Comparison of ENCODE assay signal across 1 cellular context in the genomic region with DNA sequence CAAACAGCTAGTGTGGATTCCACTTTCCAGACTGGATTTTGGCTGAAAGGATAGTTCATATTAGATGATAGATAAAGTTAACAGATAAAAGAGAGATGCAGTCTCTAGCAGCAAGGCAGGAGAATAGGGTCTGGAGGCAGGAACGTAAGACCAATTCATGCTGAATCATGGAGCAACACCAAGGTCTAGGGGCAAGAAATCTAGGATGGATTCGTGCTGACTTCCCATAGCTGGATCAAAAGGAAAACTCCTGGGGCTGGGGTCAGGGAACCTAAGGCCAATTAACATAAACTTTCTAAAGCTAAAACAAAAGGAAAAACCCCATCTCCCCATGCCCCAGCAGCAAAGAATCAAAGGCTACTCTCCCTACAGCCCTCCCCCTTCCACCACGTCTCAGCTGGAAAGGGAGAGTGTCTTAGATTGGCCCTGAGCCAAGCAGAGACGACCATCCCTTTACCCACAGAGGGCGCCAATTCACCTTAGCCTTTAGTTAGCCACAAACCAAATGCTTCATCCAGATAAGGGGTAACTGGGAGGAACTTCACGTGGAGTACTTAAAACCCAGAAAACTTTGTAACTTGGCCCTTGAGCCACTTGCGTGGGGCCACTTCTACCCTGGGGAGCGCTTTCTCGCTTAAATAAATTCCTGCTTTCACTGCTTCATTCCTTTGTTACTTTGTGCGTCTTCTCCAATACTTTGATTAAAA.
A peak's percentile ranks its signal among the peaks of the same experiment; 100 is the strongest.
TF ChIP-seq lines count a peak whose summit lies in the region.

No MANE protein-coding gene starts in this region.

TF ChIP-seq in HEK293, 187 proteins besides CTCF, POLR2A, EP300 and RAD21 (continued from another document and continues in another):
- TF ChIP-seq, protein P1, sequence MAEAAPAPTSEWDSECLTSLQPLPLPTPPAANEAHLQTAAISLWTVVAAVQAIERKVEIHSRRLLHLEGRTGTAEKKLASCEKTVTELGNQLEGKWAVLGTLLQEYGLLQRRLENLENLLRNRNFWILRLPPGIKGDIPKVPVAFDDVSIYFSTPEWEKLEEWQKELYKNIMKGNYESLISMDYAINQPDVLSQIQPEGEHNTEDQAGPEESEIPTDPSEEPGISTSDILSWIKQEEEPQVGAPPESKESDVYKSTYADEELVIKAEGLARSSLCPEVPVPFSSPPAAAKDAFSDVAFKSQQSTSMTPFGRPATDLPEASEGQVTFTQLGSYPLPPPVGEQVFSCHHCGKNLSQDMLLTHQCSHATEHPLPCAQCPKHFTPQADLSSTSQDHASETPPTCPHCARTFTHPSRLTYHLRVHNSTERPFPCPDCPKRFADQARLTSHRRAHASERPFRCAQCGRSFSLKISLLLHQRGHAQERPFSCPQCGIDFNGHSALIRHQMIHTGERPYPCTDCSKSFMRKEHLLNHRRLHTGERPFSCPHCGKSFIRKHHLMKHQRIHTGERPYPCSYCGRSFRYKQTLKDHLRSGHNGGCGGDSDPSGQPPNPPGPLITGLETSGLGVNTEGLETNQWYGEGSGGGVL (tag by site-specific recombination; IDR thresholded peaks at IDR 0.05): peak; percentile 56
- TF ChIP-seq ZNF184 (tag by site-specific recombination; IDR thresholded peaks at IDR 0.05) (peak; percentile 85; the same call in 1 of the 2 replicates), KLF7 (tag by site-specific recombination; IDR thresholded peaks at IDR 0.05; ENCODE audit: borderline replicate concordance) (no peak), KLF1 (tag by site-specific recombination; IDR thresholded peaks at IDR 0.05) (no peak), PRDM1 (tag by site-specific recombination; IDR thresholded peaks at IDR 0.05) (peak; percentile 67), ZNF791 (tag by site-specific recombination; IDR thresholded peaks at IDR 0.05) (no peak), ZSCAN30 (tag by site-specific recombination; IDR thresholded peaks at IDR 0.05) (peak; percentile 56; the same call in 1 of the 2 replicates), HOXC10 (CRISPR knock-in tag; IDR thresholded peaks at IDR 0.05) (no peak), ZNF202 (tag by site-specific recombination; IDR thresholded peaks at IDR 0.05; ENCODE audit: borderline replicate concordance) (no peak), ZNF558 (tag by site-specific recombination; IDR thresholded peaks at IDR 0.05) (no peak), ZNF707 (tag by site-specific recombination; IDR thresholded peaks at IDR 0.05) (no peak), ZNF530 (tag by site-specific recombination; IDR thresholded peaks at IDR 0.05; ENCODE audit: low read depth) (no peak), ZBTB17 (tag by site-specific recombination; IDR thresholded peaks at IDR 0.05) (peak; percentile 97), SCRT1 (tag by site-specific recombination; IDR thresholded peaks at IDR 0.05; ENCODE audit: borderline replicate concordance) (no peak), ZNF23 (tag by site-specific recombination; IDR thresholded peaks at IDR 0.05; ENCODE audit: borderline replicate concordance) (no peak), ZNF324 (tag by site-specific recombination; IDR thresholded peaks at IDR 0.05) (0 out of 2 replicates have a peak, but pooled peaks have one; percentile 29), ZNF416 (tag by site-specific recombination; IDR thresholded peaks at IDR 0.05) (no peak), ZBTB8A (tag by site-specific recombination; IDR thresholded peaks at IDR 0.05) (no peak), ZNF133 (tag by site-specific recombination; IDR thresholded peaks at IDR 0.05) (no peak), SALL2 (tag by site-specific recombination; IDR thresholded peaks at IDR 0.05; ENCODE audit: borderline replicate concordance) (no peak), ZNF544 (tag by site-specific recombination; IDR thresholded peaks at IDR 0.05) (peak; percentile 83), ZNF658 (tag by site-specific recombination; IDR thresholded peaks at IDR 0.05) (no peak), EGR2 (tag by site-specific recombination; IDR thresholded peaks at IDR 0.05; ENCODE audit: low read depth) (no peak), OSR2 (tag by site-specific recombination; IDR thresholded peaks at IDR 0.05) (no peak), KLF16 (tag by site-specific recombination; IDR thresholded peaks at IDR 0.05) (no peak), ZNF571 (tag by site-specific recombination; IDR thresholded peaks at IDR 0.05) (0 out of 2 replicates have a peak, but pooled peaks have one; percentile 73), ZNF830 (tag by site-specific recombination; IDR thresholded peaks at IDR 0.05; ENCODE audit: low read depth) (no peak), GFI1B (tag by site-specific recombination; IDR thresholded peaks at IDR 0.05) (no peak), ZNF292 (tag by site-specific recombination; IDR thresholded peaks at IDR 0.05; ENCODE audit: borderline replicate concordance, low read depth) (no peak), ZNF776 (tag by site-specific recombination; IDR thresholded peaks at IDR 0.05; ENCODE audit: borderline replicate concordance) (no peak), KLF10 (tag by site-specific recombination; IDR thresholded peaks at IDR 0.05) (0 out of 2 replicates have a peak, but pooled peaks have one; percentile 42), FEZF1 (tag by site-specific recombination; IDR thresholded peaks at IDR 0.05) (no peak), HOXD13 (CRISPR knock-in tag; IDR thresholded peaks at IDR 0.05; ENCODE audit: borderline replicate concordance) (no peak)
- TF ChIP-seq, protein P2, sequence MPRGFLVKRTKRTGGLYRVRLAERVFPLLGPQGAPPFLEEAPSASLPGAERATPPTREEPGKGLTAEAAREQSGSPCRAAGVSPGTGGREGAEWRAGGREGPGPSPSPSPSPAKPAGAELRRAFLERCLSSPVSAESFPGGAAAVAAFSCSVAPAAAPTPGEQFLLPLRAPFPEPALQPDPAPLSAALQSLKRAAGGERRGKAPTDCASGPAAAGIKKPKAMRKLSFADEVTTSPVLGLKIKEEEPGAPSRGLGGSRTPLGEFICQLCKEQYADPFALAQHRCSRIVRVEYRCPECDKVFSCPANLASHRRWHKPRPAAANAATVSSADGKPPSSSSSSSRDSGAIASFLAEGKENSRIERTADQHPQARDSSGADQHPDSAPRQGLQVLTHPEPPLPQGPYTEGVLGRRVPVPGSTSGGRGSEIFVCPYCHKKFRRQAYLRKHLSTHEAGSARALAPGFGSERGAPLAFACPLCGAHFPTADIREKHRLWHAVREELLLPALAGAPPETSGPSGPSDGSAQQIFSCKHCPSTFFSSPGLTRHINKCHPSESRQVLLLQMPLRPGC (tag by site-specific recombination; IDR thresholded peaks at IDR 0.05): no peak
- TF ChIP-seq, protein P3, sequence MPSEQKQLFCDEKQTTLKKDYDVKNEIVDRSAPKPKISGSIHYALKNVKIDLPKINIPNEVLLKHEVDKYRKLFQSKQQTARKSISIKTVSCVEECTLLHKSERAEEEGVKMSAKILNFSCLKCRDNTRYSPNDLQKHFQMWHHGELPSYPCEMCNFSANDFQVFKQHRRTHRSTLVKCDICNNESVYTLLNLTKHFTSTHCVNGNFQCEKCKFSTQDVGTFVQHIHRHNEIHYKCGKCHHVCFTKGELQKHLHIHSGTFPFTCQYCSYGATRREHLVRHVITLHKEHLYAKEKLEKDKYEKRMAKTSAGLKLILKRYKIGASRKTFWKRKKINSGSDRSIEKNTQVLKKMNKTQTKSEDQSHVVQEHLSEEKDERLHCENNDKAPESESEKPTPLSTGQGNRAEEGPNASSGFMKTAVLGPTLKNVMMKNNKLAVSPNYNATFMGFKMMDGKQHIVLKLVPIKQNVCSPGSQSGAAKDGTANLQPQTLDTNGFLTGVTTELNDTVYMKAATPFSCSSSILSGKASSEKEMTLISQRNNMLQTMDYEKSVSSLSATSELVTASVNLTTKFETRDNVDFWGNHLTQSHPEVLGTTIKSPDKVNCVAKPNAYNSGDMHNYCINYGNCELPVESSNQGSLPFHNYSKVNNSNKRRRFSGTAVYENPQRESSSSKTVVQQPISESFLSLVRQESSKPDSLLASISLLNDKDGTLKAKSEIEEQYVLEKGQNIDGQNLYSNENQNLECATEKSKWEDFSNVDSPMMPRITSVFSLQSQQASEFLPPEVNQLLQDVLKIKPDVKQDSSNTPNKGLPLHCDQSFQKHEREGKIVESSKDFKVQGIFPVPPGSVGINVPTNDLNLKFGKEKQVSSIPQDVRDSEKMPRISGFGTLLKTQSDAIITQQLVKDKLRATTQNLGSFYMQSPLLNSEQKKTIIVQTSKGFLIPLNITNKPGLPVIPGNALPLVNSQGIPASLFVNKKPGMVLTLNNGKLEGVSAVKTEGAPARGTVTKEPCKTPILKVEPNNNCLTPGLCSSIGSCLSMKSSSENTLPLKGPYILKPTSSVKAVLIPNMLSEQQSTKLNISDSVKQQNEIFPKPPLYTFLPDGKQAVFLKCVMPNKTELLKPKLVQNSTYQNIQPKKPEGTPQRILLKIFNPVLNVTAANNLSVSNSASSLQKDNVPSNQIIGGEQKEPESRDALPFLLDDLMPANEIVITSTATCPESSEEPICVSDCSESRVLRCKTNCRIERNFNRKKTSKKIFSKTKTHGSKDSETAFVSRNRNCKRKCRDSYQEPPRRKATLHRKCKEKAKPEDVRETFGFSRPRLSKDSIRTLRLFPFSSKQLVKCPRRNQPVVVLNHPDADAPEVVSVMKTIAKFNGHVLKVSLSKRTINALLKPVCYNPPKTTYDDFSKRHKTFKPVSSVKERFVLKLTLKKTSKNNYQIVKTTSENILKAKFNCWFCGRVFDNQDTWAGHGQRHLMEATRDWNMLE (tag by site-specific recombination; conservative IDR thresholded peaks at IDR 0.05; ENCODE audit: low read depth): no peak
- TF ChIP-seq, protein P4, sequence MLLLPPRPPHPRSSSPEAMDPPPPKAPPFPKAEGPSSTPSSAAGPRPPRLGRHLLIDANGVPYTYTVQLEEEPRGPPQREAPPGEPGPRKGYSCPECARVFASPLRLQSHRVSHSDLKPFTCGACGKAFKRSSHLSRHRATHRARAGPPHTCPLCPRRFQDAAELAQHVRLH (tag by site-specific recombination; IDR thresholded peaks at IDR 0.05): no peak
- TF ChIP-seq, protein P5, sequence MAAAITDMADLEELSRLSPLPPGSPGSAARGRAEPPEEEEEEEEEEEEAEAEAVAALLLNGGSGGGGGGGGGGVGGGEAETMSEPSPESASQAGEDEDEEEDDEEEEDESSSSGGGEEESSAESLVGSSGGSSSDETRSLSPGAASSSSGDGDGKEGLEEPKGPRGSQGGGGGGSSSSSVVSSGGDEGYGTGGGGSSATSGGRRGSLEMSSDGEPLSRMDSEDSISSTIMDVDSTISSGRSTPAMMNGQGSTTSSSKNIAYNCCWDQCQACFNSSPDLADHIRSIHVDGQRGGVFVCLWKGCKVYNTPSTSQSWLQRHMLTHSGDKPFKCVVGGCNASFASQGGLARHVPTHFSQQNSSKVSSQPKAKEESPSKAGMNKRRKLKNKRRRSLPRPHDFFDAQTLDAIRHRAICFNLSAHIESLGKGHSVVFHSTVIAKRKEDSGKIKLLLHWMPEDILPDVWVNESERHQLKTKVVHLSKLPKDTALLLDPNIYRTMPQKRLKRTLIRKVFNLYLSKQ (tag by site-specific recombination; IDR thresholded peaks at IDR 0.05; ENCODE audit: borderline replicate concordance): no peak
- TF ChIP-seq, protein P6, sequence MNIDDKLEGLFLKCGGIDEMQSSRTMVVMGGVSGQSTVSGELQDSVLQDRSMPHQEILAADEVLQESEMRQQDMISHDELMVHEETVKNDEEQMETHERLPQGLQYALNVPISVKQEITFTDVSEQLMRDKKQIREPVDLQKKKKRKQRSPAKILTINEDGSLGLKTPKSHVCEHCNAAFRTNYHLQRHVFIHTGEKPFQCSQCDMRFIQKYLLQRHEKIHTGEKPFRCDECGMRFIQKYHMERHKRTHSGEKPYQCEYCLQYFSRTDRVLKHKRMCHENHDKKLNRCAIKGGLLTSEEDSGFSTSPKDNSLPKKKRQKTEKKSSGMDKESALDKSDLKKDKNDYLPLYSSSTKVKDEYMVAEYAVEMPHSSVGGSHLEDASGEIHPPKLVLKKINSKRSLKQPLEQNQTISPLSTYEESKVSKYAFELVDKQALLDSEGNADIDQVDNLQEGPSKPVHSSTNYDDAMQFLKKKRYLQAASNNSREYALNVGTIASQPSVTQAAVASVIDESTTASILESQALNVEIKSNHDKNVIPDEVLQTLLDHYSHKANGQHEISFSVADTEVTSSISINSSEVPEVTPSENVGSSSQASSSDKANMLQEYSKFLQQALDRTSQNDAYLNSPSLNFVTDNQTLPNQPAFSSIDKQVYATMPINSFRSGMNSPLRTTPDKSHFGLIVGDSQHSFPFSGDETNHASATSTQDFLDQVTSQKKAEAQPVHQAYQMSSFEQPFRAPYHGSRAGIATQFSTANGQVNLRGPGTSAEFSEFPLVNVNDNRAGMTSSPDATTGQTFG (tag by site-specific recombination; IDR thresholded peaks at IDR 0.05; ENCODE audit: borderline replicate concordance): no peak
- TF ChIP-seq, protein P7, sequence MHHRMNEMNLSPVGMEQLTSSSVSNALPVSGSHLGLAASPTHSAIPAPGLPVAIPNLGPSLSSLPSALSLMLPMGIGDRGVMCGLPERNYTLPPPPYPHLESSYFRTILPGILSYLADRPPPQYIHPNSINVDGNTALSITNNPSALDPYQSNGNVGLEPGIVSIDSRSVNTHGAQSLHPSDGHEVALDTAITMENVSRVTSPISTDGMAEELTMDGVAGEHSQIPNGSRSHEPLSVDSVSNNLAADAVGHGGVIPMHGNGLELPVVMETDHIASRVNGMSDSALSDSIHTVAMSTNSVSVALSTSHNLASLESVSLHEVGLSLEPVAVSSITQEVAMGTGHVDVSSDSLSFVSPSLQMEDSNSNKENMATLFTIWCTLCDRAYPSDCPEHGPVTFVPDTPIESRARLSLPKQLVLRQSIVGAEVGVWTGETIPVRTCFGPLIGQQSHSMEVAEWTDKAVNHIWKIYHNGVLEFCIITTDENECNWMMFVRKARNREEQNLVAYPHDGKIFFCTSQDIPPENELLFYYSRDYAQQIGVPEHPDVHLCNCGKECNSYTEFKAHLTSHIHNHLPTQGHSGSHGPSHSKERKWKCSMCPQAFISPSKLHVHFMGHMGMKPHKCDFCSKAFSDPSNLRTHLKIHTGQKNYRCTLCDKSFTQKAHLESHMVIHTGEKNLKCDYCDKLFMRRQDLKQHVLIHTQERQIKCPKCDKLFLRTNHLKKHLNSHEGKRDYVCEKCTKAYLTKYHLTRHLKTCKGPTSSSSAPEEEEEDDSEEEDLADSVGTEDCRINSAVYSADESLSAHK (tag by site-specific recombination; IDR thresholded peaks at IDR 0.05): 0 out of 2 replicates have a peak, but pooled peaks have one; percentile 47
- TF ChIP-seq, protein P8, sequence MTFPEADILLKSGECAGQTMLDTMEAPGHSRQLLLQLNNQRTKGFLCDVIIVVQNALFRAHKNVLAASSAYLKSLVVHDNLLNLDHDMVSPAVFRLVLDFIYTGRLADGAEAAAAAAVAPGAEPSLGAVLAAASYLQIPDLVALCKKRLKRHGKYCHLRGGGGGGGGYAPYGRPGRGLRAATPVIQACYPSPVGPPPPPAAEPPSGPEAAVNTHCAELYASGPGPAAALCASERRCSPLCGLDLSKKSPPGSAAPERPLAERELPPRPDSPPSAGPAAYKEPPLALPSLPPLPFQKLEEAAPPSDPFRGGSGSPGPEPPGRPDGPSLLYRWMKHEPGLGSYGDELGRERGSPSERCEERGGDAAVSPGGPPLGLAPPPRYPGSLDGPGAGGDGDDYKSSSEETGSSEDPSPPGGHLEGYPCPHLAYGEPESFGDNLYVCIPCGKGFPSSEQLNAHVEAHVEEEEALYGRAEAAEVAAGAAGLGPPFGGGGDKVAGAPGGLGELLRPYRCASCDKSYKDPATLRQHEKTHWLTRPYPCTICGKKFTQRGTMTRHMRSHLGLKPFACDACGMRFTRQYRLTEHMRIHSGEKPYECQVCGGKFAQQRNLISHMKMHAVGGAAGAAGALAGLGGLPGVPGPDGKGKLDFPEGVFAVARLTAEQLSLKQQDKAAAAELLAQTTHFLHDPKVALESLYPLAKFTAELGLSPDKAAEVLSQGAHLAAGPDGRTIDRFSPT (tag by site-specific recombination; IDR thresholded peaks at IDR 0.05): no peak
